In the genomic region with DNA sequence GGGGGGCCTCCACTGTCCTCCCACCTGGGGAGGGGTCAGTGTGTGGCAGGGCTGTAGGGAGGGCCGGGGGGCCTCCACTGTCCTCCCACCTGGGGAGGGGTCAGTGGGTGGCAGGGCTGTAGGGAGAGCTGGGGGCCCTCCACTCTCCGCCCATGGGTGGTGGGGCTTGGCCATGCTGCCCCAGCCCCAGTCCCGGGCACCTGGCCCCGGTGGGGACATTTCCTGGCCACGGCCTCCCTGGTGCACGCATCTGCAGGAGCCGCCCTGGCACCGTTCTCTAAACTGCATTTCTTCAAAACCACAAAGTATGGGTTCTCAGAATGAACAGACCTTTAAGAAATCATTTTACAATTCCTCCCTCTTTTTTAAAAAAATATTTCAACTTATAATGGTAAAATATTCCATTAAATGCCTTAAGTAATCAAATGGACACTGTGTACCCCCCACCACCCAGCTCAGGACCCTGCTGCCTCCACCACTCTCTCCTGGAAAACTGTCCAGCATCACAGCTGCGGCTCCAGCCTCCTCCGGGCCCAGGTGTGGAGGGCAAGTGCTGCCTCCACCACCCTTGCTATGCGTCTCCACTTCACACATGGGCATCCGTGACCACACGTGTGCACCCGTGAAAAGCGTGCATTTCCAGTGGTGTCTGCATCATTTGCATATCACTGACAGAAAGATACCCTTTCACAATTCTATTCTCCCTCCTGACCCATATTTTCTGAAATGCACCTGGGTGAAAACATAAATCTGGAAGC, we compare ENCODE assay signal across 17 cellular contexts.
DNase-seq lines count a peak whose midpoint lies in the region; ATAC-seq and TF ChIP-seq lines count a peak whose summit lies in the region.
"Had no signal": no experiment of that assay in that cellular context is flagged by ENCODE, and none has a peak within 500 bp of the region (broad histone marks: within the 10 kb centered on the region; RNA-seq: fewer than 3 reads in every experiment).

No MANE protein-coding gene starts in this region.

- H3K36me3 Mint-ChIP-seq in activated CD8-positive, alpha-beta memory T cell treated with anti-CD3 and anti-CD28 coated beads, Interleukin-2, amount 10 ng/mL, durations not matched to agents 7 days and 5 days = peaks cover 26% of the 10 kb centered on the region
- H3K36me3 Mint-ChIP-seq in activated CD8-positive, alpha-beta T cell treated with anti-CD3 and anti-CD28 coated beads for 36 hours (ENCODE audit: low read depth) = peaks cover 81% of the 10 kb centered on the region
- no peaks in the 10 kb centered on the region for H3K36me3 Mint-ChIP-seq in glutamatergic neuron (ENCODE audit: unreplicated experiment)
- H3K36me3 Mint-ChIP-seq: brain had no signal

- no peaks in the 10 kb centered on the region for H3K36me3 ChIP-seq in thymus (ENCODE audit: control insufficient read depth, insufficient read depth)
- peaks cover 0 to 11% (median 0%) of the 10 kb centered on the region in 9 donors for H3K36me3 ChIP-seq in heart right ventricle
- H3K36me3 ChIP-seq: pancreas, SJCRH30 had no signal

- H3K27ac ChIP-seq in thymus (ENCODE audit: low read depth) (peak overlapping the region; percentile 53), heart right ventricle (peak overlapping the region in 1 of 10 donors; percentile 7)
- H3K27ac ChIP-seq: pancreas, SJCRH30 had no signal

- H3K9me3 ChIP-seq in thymus (ENCODE audit: control insufficient read depth) = no peaks in the 10 kb centered on the region
- no peaks in the 10 kb centered on the region for H3K9me3 ChIP-seq in heart right ventricle
- H3K9me3 ChIP-seq: mucosa of descending colon, pancreas, SJCRH30 had no signal

- H3K27me3 Mint-ChIP-seq in activated CD8-positive, alpha-beta memory T cell treated with anti-CD3 and anti-CD28 coated beads, Interleukin-2, amount 10 ng/mL, durations not matched to agents 7 days and 5 days = no peaks in the 10 kb centered on the region
- H3K27me3 Mint-ChIP-seq in activated CD8-positive, alpha-beta T cell treated with anti-CD3 and anti-CD28 coated beads for 36 hours = no peaks in the 10 kb centered on the region
- H3K27me3 Mint-ChIP-seq in glutamatergic neuron (ENCODE audit: unreplicated experiment) = peaks cover 7% of the 10 kb centered on the region

- no peak for ATAC-seq in activated CD8-positive, alpha-beta memory T cell treated with anti-CD3 and anti-CD28 coated beads, Interleukin-2, amount 10 ng/mL, durations not matched to agents 7 days and 5 days
- ATAC-seq in activated CD8-positive, alpha-beta T cell treated with anti-CD3 and anti-CD28 coated beads for 36 hours = peak; percentile 4
- no peak for ATAC-seq in heart right ventricle
- ATAC-seq: activated CD4-positive, CD25-positive, alpha-beta regulatory T cell treated with anti-CD3 and anti-CD28 coated beads, Interleukin-2, amount 50 U/mL, for 24 hours; activated T-cell treated with anti-CD3 and anti-CD28 coated beads, Interleukin-2, amount 50 U/mL, for 4 hours; left cardiac atrium; mucosa of descending colon; pancreas had no signal

- 35% methylated on average over 15 of the region's 15 CpGs for WGBS in thymus
- 84 to 88% methylated on average over 15 of the region's 15 CpGs for WGBS in heart right ventricle, 2 donors

- TF ChIP-seq CTCF in activated CD8-positive, alpha-beta T cell treated with anti-CD3 and anti-CD28 coated beads for 36 hours (IDR thresholded peaks at IDR 0.05) = no peak
- TF ChIP-seq CTCF in glutamatergic neuron (IDR thresholded peaks at IDR 0.05; ENCODE audit: partially characterized antibody, unreplicated experiment) = no peak
- TF ChIP-seq CTCF in heart right ventricle (IDR thresholded peaks at IDR 0.05) = no peak

- POLR2A ChIA-PET in activated CD8-positive, alpha-beta T cell treated with anti-CD3 and anti-CD28 coated beads for 36 hours (lab: Charles Lee) = interaction anchor here (1.0 to 3.2 kb wide), 4 partner anchors 7 to 24 kb away, joined by 3 to 25 read pairs (median 10); no protein-coding TSS in a partner anchor

- H3K27me3 ChIP-seq in thymus (ENCODE audit: control insufficient read depth, insufficient read depth) = no peaks in the 10 kb centered on the region
- no peaks in the 10 kb centered on the region for H3K27me3 ChIP-seq in heart right ventricle
- H3K27me3 ChIP-seq: pancreas, SJCRH30 had no signal

- peak overlapping the region; percentile 22 for H3K4me3 Mint-ChIP-seq in activated CD8-positive, alpha-beta memory T cell treated with anti-CD3 and anti-CD28 coated beads, Interleukin-2, amount 10 ng/mL, durations not matched to agents 7 days and 5 days
- H3K4me3 Mint-ChIP-seq in activated CD8-positive, alpha-beta T cell treated with anti-CD3 and anti-CD28 coated beads for 36 hours = peak overlapping the region; percentile 74
- H3K4me3 Mint-ChIP-seq in glutamatergic neuron (ENCODE audit: unreplicated experiment) = no peak overlapping the region
- H3K4me3 Mint-ChIP-seq: brain had no signal

- no peaks in the 10 kb centered on the region for H3K9me3 Mint-ChIP-seq in activated CD8-positive, alpha-beta memory T cell treated with anti-CD3 and anti-CD28 coated beads, Interleukin-2, amount 10 ng/mL, durations not matched to agents 7 days and 5 days (ENCODE audit: low read depth)
- H3K9me3 Mint-ChIP-seq in activated CD8-positive, alpha-beta T cell treated with anti-CD3 and anti-CD28 coated beads for 36 hours = peaks cover 9% of the 10 kb centered on the region
- H3K9me3 Mint-ChIP-seq in glutamatergic neuron (ENCODE audit: unreplicated experiment) = peaks cover 5% of the 10 kb centered on the region
- H3K9me3 Mint-ChIP-seq: activated T-cell treated with anti-CD3 and anti-CD28 coated beads, Interleukin-2, amount 50 U/mL, for 4 hours had no signal

- no peak overlapping the region for H3K4me3 ChIP-seq in thymus (ENCODE audit: low read length)
- H3K4me3 ChIP-seq in heart right ventricle = no peak overlapping the region
- H3K4me3 ChIP-seq: mucosa of descending colon, pancreas, SJCRH30 had no signal

- intact Hi-C loops in activated CD8-positive, alpha-beta T cell treated with anti-CD3 and anti-CD28 coated beads for 36 hours (cut with micrococcal nuclease) = no loop called here
- intact Hi-C loops in heart right ventricle (cut with DNase I) = no loop called here
- intact Hi-C loops in head of caudate nucleus (cut with DNase I) = no loop called here

- peak overlapping the region; percentile 72 for H3K27ac Mint-ChIP-seq in activated CD8-positive, alpha-beta memory T cell treated with anti-CD3 and anti-CD28 coated beads, Interleukin-2, amount 10 ng/mL, durations not matched to agents 7 days and 5 days
- peak overlapping the region; percentile 94 for H3K27ac Mint-ChIP-seq in activated CD8-positive, alpha-beta T cell treated with anti-CD3 and anti-CD28 coated beads for 36 hours
- H3K27ac Mint-ChIP-seq in glutamatergic neuron (ENCODE audit: unreplicated experiment) = no peak overlapping the region

- DNase-seq in activated CD8-positive, alpha-beta memory T cell treated with anti-CD3 and anti-CD28 coated beads, Interleukin-2, amount 10 ng/mL, durations not matched to agents 7 days and 5 days = no peak
- no peak for DNase-seq in activated CD8-positive, alpha-beta memory T cell treated with anti-CD3 and anti-CD28 coated beads, Interleukin-2, amount 50 U/mL, for 48 hours
- DNase-seq in activated CD8-positive, alpha-beta T cell treated with anti-CD3 and anti-CD28 coated beads for 36 hours = peak; percentile 67
- DNase-seq in glutamatergic neuron (peak; percentile 10), heart right ventricle (no peak), mucosa of gallbladder (ENCODE audit: low spot score) (no peak), head of caudate nucleus (no peak)
- DNase-seq: activated T-cell treated with anti-CD3 and anti-CD28 coated beads, Interleukin-2, amount 50 U/mL, for 4 hours; left cardiac atrium; NCI-H69; SJCRH30; stimulated activated CD4-positive, alpha-beta T cell treated with anti-CD3 and anti-CD28 coated beads, Interleukin-4, amount 100 ng/mL, for 4 hours had no signal

- CTCF ChIA-PET in activated CD8-positive, alpha-beta memory T cell treated with anti-CD3 and anti-CD28 coated beads, Interleukin-2, amount 10 ng/mL, durations not matched to agents 7 days and 5 days (lab: Charles Lee) = interaction anchor here (1.2 kb wide), 1 partner anchor 9 kb away, joined by 4 read pairs; no protein-coding TSS in a partner anchor
- CTCF ChIA-PET in activated CD8-positive, alpha-beta T cell treated with anti-CD3 and anti-CD28 coated beads for 36 hours (lab: Charles Lee) = interaction anchor here (0.9 kb wide), 1 partner anchor 9 kb away, joined by 5 read pairs; no protein-coding TSS in a partner anchor

- peaks cover 26% of the 10 kb centered on the region for H3K4me1 ChIP-seq in thymus (ENCODE audit: control insufficient read depth, insufficient read depth, low read length)
- peaks cover 11 to 44% (median 35%) of the 10 kb centered on the region in 9 donors for H3K4me1 ChIP-seq in heart right ventricle
- H3K4me1 ChIP-seq: pancreas, SJCRH30 had no signal

- H3K4me1 Mint-ChIP-seq in activated CD8-positive, alpha-beta memory T cell treated with anti-CD3 and anti-CD28 coated beads, Interleukin-2, amount 10 ng/mL, durations not matched to agents 7 days and 5 days = peaks cover 68% of the 10 kb centered on the region
- peaks cover 79% of the 10 kb centered on the region for H3K4me1 Mint-ChIP-seq in activated CD8-positive, alpha-beta T cell treated with anti-CD3 and anti-CD28 coated beads for 36 hours (ENCODE audit: low read depth)
- H3K4me1 Mint-ChIP-seq in glutamatergic neuron (ENCODE audit: low read depth, unreplicated experiment) = peaks cover 4% of the 10 kb centered on the region

Comparison
In these comparisons a context has a peak if more than half of its experiments do, and no peak if none do; other contexts are left out.
1. DNase-seq: peak in activated CD8-positive, alpha-beta T cell treated with anti-CD3 and anti-CD28 coated beads for 36 hours (single experiment) and glutamatergic neuron (single experiment); none in activated CD8-positive, alpha-beta memory T cell treated with anti-CD3 and anti-CD28 coated beads, Interleukin-2, amount 10 ng/mL, durations not matched to agents 7 days and 5 days (single experiment), activated CD8-positive, alpha-beta memory T cell treated with anti-CD3 and anti-CD28 coated beads, Interleukin-2, amount 50 U/mL, for 48 hours (single experiment), heart right ventricle (0 of 2), mucosa of gallbladder (single experiment) and head of caudate nucleus (0 of 42).